Comparison of ENCODE assay signal across 24 cellular contexts in the genomic region with DNA sequence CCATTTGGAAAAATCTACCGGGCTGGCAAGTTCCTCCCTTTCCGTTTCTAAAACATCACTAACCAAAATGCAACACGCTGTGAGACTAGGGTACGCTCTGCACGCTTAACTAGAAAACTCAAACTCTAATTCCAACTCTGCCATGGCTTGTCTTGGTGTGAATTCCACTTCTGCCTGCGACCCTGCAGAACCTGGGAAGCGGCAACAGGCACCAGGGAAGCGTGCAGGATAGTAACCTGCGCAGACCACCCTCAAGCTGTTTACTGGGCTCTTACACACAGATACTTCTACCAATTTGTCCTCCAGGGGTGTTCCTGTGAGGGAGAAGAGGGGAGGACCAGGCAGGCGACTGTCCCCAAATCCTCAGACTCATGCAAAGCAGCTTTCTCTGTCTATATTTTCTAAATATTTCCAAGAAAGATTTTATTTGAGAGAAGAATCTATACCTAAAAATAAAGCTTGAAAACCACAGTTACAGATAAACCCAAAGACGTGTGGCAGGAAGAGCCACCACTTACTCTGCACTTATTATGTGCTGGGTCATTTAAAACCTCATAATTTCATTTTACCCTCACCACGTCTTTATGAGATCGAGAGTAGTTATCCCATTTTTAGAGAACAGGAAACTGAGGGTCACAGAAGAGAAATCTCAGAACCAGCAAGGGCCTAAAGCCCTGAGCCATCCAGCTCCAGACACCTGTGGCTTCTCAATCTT. TPM values are rescaled to one million over a fixed set of nuclear protein-coding genes. Genes with fewer than 3 reads are reported as not detected.
A peak's percentile ranks its signal among the peaks of the same experiment; 100 is the strongest.
DNase-seq lines count a peak whose midpoint lies in the region; ATAC-seq, FAIRE-seq and TF ChIP-seq lines count a peak whose summit lies in the region.
"Had no signal": no experiment of that assay in that cellular context is flagged by ENCODE, and none has a peak within 500 bp of the region (broad histone marks: within the 10 kb centered on the region; RNA-seq: fewer than 3 reads in every experiment).

No MANE protein-coding gene starts in this region.

- peaks cover 0 to 9% (median 7%) of the 10 kb centered on the region in 10 experiments; a peak in 10 of 20 replicates for H3K4me1 ChIP-seq in BLaER1 treated with 17β-estradiol and CSF1 and Interleukin-3, amounts not matched to agents 10 nM and 100 nM
- H3K4me1 ChIP-seq in KMS-11 (ENCODE audit: low read depth, poor library complexity, severe bottlenecking): peaks cover 59% of the 10 kb centered on the region
- H3K4me1 ChIP-seq in GM12878 (ENCODE audit: control insufficient read depth, insufficient read depth, low read length): peaks cover 11% of the 10 kb centered on the region
- H3K4me1 ChIP-seq: HAP-1 had no signal

- RAD21 ChIA-PET in GM12878 (lab: Charles Lee; ENCODE audit: unreplicated experiment): interaction anchor here (3.8 kb wide), 1 partner anchor 11 kb away, joined by 27 read pairs; no protein-coding TSS in a partner anchor

- H4K20me1 ChIP-seq in BLaER1 treated with 17β-estradiol and CSF1 and Interleukin-3, amounts not matched to agents 10 nM and 100 nM: no peaks in the 10 kb centered on the region; a peak in 1 of 22 replicates
- H4K20me1 ChIP-seq in KMS-11 (ENCODE audit: insufficient read depth): no peaks in the 10 kb centered on the region
- no peaks in the 10 kb centered on the region for H4K20me1 ChIP-seq in GM12878 (ENCODE audit: control insufficient read depth, insufficient read depth)

- no peak overlapping the region for H3K27ac Mint-ChIP-seq in osteocyte (ENCODE audit: unreplicated experiment)
- no peak overlapping the region for H3K27ac Mint-ChIP-seq in effector memory CD8-positive, alpha-beta T cell
- H3K27ac Mint-ChIP-seq: CD4-positive, alpha-beta memory T cell; HFFc6 had no signal

- TF ChIP-seq EP300 in GM12878 (IDR thresholded peaks at IDR 0.05; ENCODE audit: borderline replicate concordance in 1 of 2, control insufficient read depth in 1 of 2, low read depth in 2 of 2, low read length in 2 of 2): no peak

- H3K9me3 ChIP-seq in BLaER1 treated with 17β-estradiol and CSF1 and Interleukin-3, amounts not matched to agents 10 nM and 100 nM (replicated peaks in 1 of 11): no peaks in the 10 kb centered on the region; a peak in 1 of 22 replicates
- no peaks in the 10 kb centered on the region for H3K9me3 ChIP-seq in GM12878 (replicated peaks; ENCODE audit: control insufficient read depth, insufficient read depth, low read length)
- H3K9me3 ChIP-seq: HAP-1 had no signal

- DNase-seq in GM12878 (ENCODE audit: low read depth, low spot score): no peak
- peak; percentile 64 for DNase-seq in osteocyte (ENCODE audit: extremely low spot score, unreplicated experiment)
- DNase-seq in erythroblast (lab: John Stamatoyannopoulos, UW): no peak
- DNase-seq in posterior vena cava (ENCODE audit: low spot score): no peak
- DNase-seq in effector memory CD8-positive, alpha-beta T cell: no peak
- DNase-seq: C1 segment of cervical spinal cord; Calu3; CD4-positive, alpha-beta memory T cell; COR-L47; DMS53; DMS79 treated with DMSO at 0.1 percent for 48 hours; GF-D8; GM23248; HFFc6 had no signal

- peak overlapping the region; percentile 8; the same call in 1 of the 2 replicates for H2AFZ ChIP-seq in KMS-11 (ENCODE audit: low read depth)
- H2AFZ ChIP-seq in GM12878 (ENCODE audit: control insufficient read depth, low read depth, low read length): no peak overlapping the region
- H2AFZ ChIP-seq: GM23248 had no signal

- H3K27me3 Mint-ChIP-seq in osteocyte (ENCODE audit: unreplicated experiment): peaks cover 3% of the 10 kb centered on the region
- H3K27me3 Mint-ChIP-seq in effector memory CD8-positive, alpha-beta T cell: peaks cover 31 to 32% of the 10 kb centered on the region in 2 donors

- H3K4me1 Mint-ChIP-seq in osteocyte (ENCODE audit: unreplicated experiment): no peaks in the 10 kb centered on the region
- H3K4me1 Mint-ChIP-seq in effector memory CD8-positive, alpha-beta T cell (ENCODE audit: low read depth in 2 of 2): no peaks in the 10 kb centered on the region
- H3K4me1 Mint-ChIP-seq: CD4-positive, alpha-beta memory T cell had no signal

- H3K27me3 ChIP-seq in BLaER1 treated with 17β-estradiol and CSF1 and Interleukin-3, amounts not matched to agents 10 nM and 100 nM: 0 out of 22 replicates have a peak, but pooled peaks cover 0 to 4% (median 0%) of the 10 kb centered on the region in 11 experiments
- no peaks in the 10 kb centered on the region for H3K27me3 ChIP-seq in KMS-11 (ENCODE audit: insufficient read depth, low read depth)
- no peaks in the 10 kb centered on the region for H3K27me3 ChIP-seq in GM12878 (replicated peaks in 1 of 2; ENCODE audit: control insufficient read depth in 2 of 2, insufficient read depth in 2 of 2, low read length in 1 of 2)

- BruUV-seq in GM12878 (replicated peaks; lab: Mats Ljungman, UMichigan): no TSS peak

- no peak for TF ChIP-seq RAD21 in GM12878 (IDR thresholded peaks at IDR 0.05; ENCODE audit: insufficient read depth, low read depth, low read length)

- POLR2A ChIA-PET in GM12878 (lab: Charles Lee): interaction anchor here (1.0 kb wide), 1 partner anchor 10 kb away, joined by 3 read pairs; no protein-coding TSS in a partner anchor

- no peak overlapping the region for H3K9ac ChIP-seq in BLaER1 treated with 17β-estradiol and CSF1 and Interleukin-3, amounts not matched to agents 10 nM and 100 nM
- H3K9ac ChIP-seq in KMS-11 (no peak overlapping the region), GM12878 (ENCODE audit: control insufficient read depth, insufficient read depth, low read length) (no peak overlapping the region)
- H3K9ac ChIP-seq: GM23248 had no signal

- no peak for FAIRE-seq in GM12878 (lab: Jason Lieb, UNC)
- FAIRE-seq: GM12892, GM19239 had no signal

- no peak overlapping the region for H3K27ac ChIP-seq in BLaER1 treated with 17β-estradiol and CSF1 and Interleukin-3, amounts not matched to agents 10 nM and 100 nM
- H3K27ac ChIP-seq in KMS-11 (peak overlapping the region; percentile 31; the same call in 1 of the 2 replicates), GM12878 (ENCODE audit: control insufficient read depth, insufficient read depth) (no peak overlapping the region)
- H3K27ac ChIP-seq: GM23248 had no signal

- no peak for ATAC-seq in GM12878
- no peak for ATAC-seq in HG03159 (IDR thresholded peaks at IDR 0.05; ENCODE audit: unreplicated experiment)
- ATAC-seq in effector memory CD8-positive, alpha-beta T cell (replicated peaks): no peak

- SMC1A ChIA-PET in GM12878 (lab: Charles Lee; ENCODE audit: uncharacterized antibody, unreplicated experiment): interaction anchor here (0.8 to 9.4 kb wide), 7 partner anchors 10 to 58 kb away, joined by 3 to 158 read pairs (median 3); no protein-coding TSS in a partner anchor

- H3K4me3 ChIP-seq in BLaER1 treated with 17β-estradiol and CSF1 and Interleukin-3, amounts not matched to agents 10 nM and 100 nM: no peak overlapping the region
- H3K4me3 ChIP-seq in KMS-11 (IDR thresholded peaks at IDR 0.05; ENCODE audit: insufficient read depth, low read depth, low read length) (no peak overlapping the region), GM12878 (no peak overlapping the region)
- H3K4me3 ChIP-seq: GM23248, HAP-1 had no signal

- no peak overlapping the region for H3K4me3 Mint-ChIP-seq in osteocyte (ENCODE audit: unreplicated experiment)
- H3K4me3 Mint-ChIP-seq in effector memory CD8-positive, alpha-beta T cell: no peak overlapping the region
- H3K4me3 Mint-ChIP-seq: CD4-positive, alpha-beta memory T cell; HFFc6 had no signal

- CTCF ChIA-PET in GM12878 (lab: Yijun Ruan, JAX): interaction anchor here (0.7 to 2.0 kb wide), 3 partner anchors 9 to 59 kb away, joined by 3 to 8 read pairs (median 4); no protein-coding TSS in a partner anchor

- TF ChIP-seq CTCF in KMS-11 (conservative IDR thresholded peaks at IDR 0.05; ENCODE audit: low read depth, low read length) (no peak), GM12878 (IDR thresholded peaks at IDR 0.05 in 2 of 3, conservative IDR thresholded peaks at IDR 0.05 in 1 of 3; ENCODE audit: control insufficient read depth in 2 of 3, extremely low read depth in 1 of 3, insufficient read depth in 1 of 3, low read depth in 3 of 3, low read length in 3 of 3) (no peak), osteocyte (IDR thresholded peaks at IDR 0.05) (no peak)

- no peaks in the 10 kb centered on the region for H3K9me3 Mint-ChIP-seq in osteocyte (ENCODE audit: unreplicated experiment)
- peaks cover 2 to 5% of the 10 kb centered on the region in 2 donors for H3K9me3 Mint-ChIP-seq in effector memory CD8-positive, alpha-beta T cell
- H3K9me3 Mint-ChIP-seq: HFFc6 had no signal

- peak overlapping the region in 6 of 11 experiments; percentile 0 to 45 (median 24); a peak in 9 of 22 replicates for H3K4me2 ChIP-seq in BLaER1 treated with 17β-estradiol and CSF1 and Interleukin-3, amounts not matched to agents 10 nM and 100 nM
- H3K4me2 ChIP-seq in KMS-11 (peak overlapping the region; percentile 73), GM12878 (ENCODE audit: control insufficient read depth, insufficient read depth) (no peak overlapping the region)

- no peaks in the 10 kb centered on the region for H3K79me2 ChIP-seq in KMS-11 (ENCODE audit: insufficient read depth, low read depth)
- H3K79me2 ChIP-seq in GM12878 (ENCODE audit: control insufficient read depth, insufficient read depth, low read length): no peaks in the 10 kb centered on the region

- intact Hi-C loops in GM12878 (cut with micrococcal nuclease; ENCODE audit: unreplicated experiment): no loop called here
- intact Hi-C loops in posterior vena cava (cut with DNase I): no loop called here

- H3K36me3 Mint-ChIP-seq in osteocyte (ENCODE audit: unreplicated experiment): no peaks in the 10 kb centered on the region
- H3K36me3 Mint-ChIP-seq in effector memory CD8-positive, alpha-beta T cell (ENCODE audit: insufficient read depth): no peaks in the 10 kb centered on the region
- H3K36me3 Mint-ChIP-seq: CD4-positive, alpha-beta memory T cell had no signal

- in situ Hi-C loops in GM12878 (cut with MboI): no loop called here

- no peak for TF ChIP-seq POLR2A in GM12878 (IDR thresholded peaks at IDR 0.05; ENCODE audit: low read depth, low read length)
- no peak for TF ChIP-seq POLR2A in erythroblast (IDR thresholded peaks at IDR 0.05; ENCODE audit: low read length)

- no peaks in the 10 kb centered on the region for H3K36me3 ChIP-seq in BLaER1 treated with 17β-estradiol and CSF1 and Interleukin-3, amounts not matched to agents 10 nM and 100 nM
- H3K36me3 ChIP-seq in KMS-11 (ENCODE audit: insufficient read depth): no peaks in the 10 kb centered on the region
- H3K36me3 ChIP-seq in GM12878 (ENCODE audit: control insufficient read depth in 2 of 2, insufficient read depth in 2 of 2, low read length in 1 of 2): no peaks in the 10 kb centered on the region
- H3K36me3 ChIP-seq: HAP-1 had no signal

- WGBS in GM12878 (ENCODE audit: insufficient coverage, insufficient replicate concordance, low lambda C conversion rate, missing lambda C conversion rate): 34% methylated on average over 13 of the region's 13 CpGs

RNA-seq across cellular contexts. Expression of gene CPXM2, which starts 52.9 kb away (rescaled TPM):
- total RNA-seq in GM12878 (2013; cell fraction: nucleolus; rRNA removed): 5.2 and 5.9 TPM in 2 replicates
- total RNA-seq in GM12878 (2014; rRNA removed): 0.60 and 0.79 TPM in 2 replicates
- total RNA-seq in GM12878 (2014; rRNA removed; fragmentation: Illumina TruSeq; extraction: Trizol): 0.49 and 0.51 TPM in 2 replicates
- total RNA-seq in GM12878 (2021): 0.58 and 0.67 TPM in 2 replicates
- polyA plus RNA-seq in GM12878 (2011; ENCODE audit: low read depth): 0.17 TPM
- 1.1 TPM in 2 replicates for polyA plus RNA-seq in GM12878 (2011; rRNA removed)
- 1.2 and 1.4 TPM in 2 replicates for polyA plus RNA-seq in GM12878 (2011; cell fraction: cytosol; rRNA removed)
- 2.1 TPM in 2 replicates for polyA plus RNA-seq in GM12878 (2011; cell fraction: nucleus; rRNA removed)
- polyA plus RNA-seq in GM12878 (2012): 0.14 and 0.27 TPM in 2 replicates
- polyA plus RNA-seq in GM12878 (2014; fragmentation: Illumina TruSeq; extraction: Trizol): 0.56 and 0.63 TPM in 2 replicates
- under 1 TPM; 0.08 to 0.11 TPM for polyA plus RNA-seq in GM12878 (2014; fragmentation: Nextera tagmentation; extraction: Ambion mirVana)
- polyA plus RNA-seq in GM12878 (2014; rRNA removed): 0.46 and 0.58 TPM in 2 replicates
- polyA plus RNA-seq in GM12878 (2016; fragmentation: Nextera tagmentation; extraction: Ambion mirVana): under 1 TPM; 0.58 to 0.72 TPM
- 0.80 and 1.3 TPM in 2 replicates for polyA minus RNA-seq in GM12878 (2011; rRNA and poly(A)+ RNA removed)
- 0.73 and 0.80 TPM in 2 replicates for polyA minus RNA-seq in GM12878 (2011; cell fraction: cytosol; rRNA and poly(A)+ RNA removed)
- 0.60 and 1.4 TPM in 2 replicates for polyA minus RNA-seq in GM12878 (2011; cell fraction: nucleus; rRNA and poly(A)+ RNA removed)
- not detected in 2 replicates for total RNA-seq in osteocyte
- 100 to 1,000 TPM in 1 of 2 donors, 10 to 100 TPM in 1; 98.3 to 200 TPM for total RNA-seq in posterior vena cava
- total RNA-seq: A172; A673; Calu3; CD4-positive, alpha-beta memory T cell; G401; H4; HFFc6 had no signal
- polyA plus RNA-seq: CD4-positive, alpha-beta memory T cell had no signal

Comparison
In these comparisons a context has a peak if more than half of its experiments do, and no peak if none do; other contexts are left out.
1. RNA of gene CPXM2, which starts 52.9 kb away (total RNA-seq): 98.3 to 200 TPM in posterior vena cava; 0.49 to 5.9 TPM in GM12878 and not detected in osteocyte; every median in the first group is over 10 times any median in the second.